15 cellular contexts compared by ENCODE assay signal in genomic region chr5:68757813-68758212, GRCh38.
"Had no signal": no experiment of that assay in that cellular context is flagged by ENCODE, and none has a peak within 500 bp of the region (broad histone marks: within the 10 kb centered on the region; RNA-seq: fewer than 3 reads in every experiment).

No MANE protein-coding gene starts in this region.

- H3K27ac ChIP-seq: ascending aorta, brain microvascular endothelial cell, heart left ventricle, lower lobe of right lung, neural progenitor cell, upper lobe of right lung had no signal

- H3K9ac ChIP-seq: neural progenitor cell had no signal

- H3K4me2 ChIP-seq: neural progenitor cell had no signal

- H2AFZ ChIP-seq: neural progenitor cell had no signal

- H3K9me3 ChIP-seq: lower lobe of right lung, upper lobe of right lung had no signal

- H3K4me1 ChIP-seq: ascending aorta, lower lobe of right lung, neural progenitor cell, upper lobe of right lung had no signal

- H3K27me3 ChIP-seq: ascending aorta, brain microvascular endothelial cell, dorsolateral prefrontal cortex, heart left ventricle, neural progenitor cell, upper lobe of right lung had no signal

- H3K36me3 ChIP-seq: ascending aorta, brain microvascular endothelial cell, heart left ventricle, lower lobe of right lung, neural progenitor cell, upper lobe of right lung had no signal

- H3K4me3 ChIP-seq: ascending aorta, dorsolateral prefrontal cortex, heart left ventricle, lower lobe of right lung, neural progenitor cell, upper lobe of right lung had no signal

- DNase-seq: activated T-cell treated with anti-CD3 and anti-CD28 coated beads, Interleukin-2, amount 50 U/mL, for 1 hour; brain microvascular endothelial cell; central memory CD4-positive, alpha-beta T cell; dorsolateral prefrontal cortex; heart left ventricle; islet precursor cell; left cardiac atrium; lower lobe of right lung; naive thymus-derived CD8-positive, alpha-beta T cell; stimulated activated CD4-positive, alpha-beta T cell treated with anti-CD3 and anti-CD28 coated beads, Interleukin-4, amount 100 ng/mL, for 24 hours; stimulated activated naive CD8-positive, alpha-beta T cell treated with anti-CD3 and anti-CD28 coated beads, Interleukin-15, Interleukin-2, amounts not matched to agents 100 U/mL and 50 U/mL, for 24 hours; T-cell; upper lobe of right lung had no signal
